Comparison of ENCODE assay signal across 8 cellular contexts in the genomic region with DNA sequence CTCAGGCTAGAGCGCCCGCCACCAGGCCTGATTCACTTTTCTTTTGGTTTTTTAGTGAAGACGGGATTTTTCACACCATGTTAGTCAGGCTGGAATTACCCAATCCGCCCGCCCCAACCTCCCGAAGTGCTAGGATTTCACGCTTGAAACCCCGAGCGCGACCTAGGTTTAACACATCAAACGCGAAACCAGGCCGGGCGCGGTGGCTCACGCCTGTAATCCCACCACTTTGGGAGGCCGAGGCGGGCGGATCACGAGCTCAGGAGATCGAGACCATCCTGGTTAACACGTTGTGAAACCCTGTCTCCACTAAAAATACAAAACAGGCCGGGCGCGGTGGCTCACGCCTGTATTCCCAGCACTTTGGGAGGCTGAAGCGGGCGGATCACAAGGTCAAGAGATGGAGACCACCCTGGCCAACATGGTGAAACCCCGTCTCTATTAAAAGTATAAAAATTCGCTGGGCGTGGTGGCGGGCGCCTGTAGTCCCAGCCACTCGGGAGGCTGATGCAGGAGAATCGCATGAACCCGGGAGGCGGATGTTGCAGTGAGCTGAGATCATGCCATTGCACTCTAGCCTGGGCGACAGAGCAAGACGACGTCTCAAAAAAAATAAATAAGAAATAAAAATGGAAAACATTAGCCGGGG. TPM values are rescaled to one million over a fixed set of nuclear protein-coding genes. Genes with fewer than 3 reads are reported as not detected.
DNase-seq lines count a peak whose midpoint lies in the region; ATAC-seq, FAIRE-seq and TF ChIP-seq lines count a peak whose summit lies in the region.
"Not testable (repeated sequence)": the region's sequence is repeated elsewhere in the genome, so short reads cannot be mapped to it uniquely, and the experiment has no call there.

No MANE protein-coding gene starts in this region.

- H3K4me2 ChIP-seq in endothelial cell of umbilical vein (ENCODE audit: insufficient read depth, low read length), result peak overlapping the region; percentile 89

- H3K79me2 ChIP-seq in endothelial cell of umbilical vein (ENCODE audit: control insufficient read depth, insufficient read depth, low read length), result peaks cover 25% of the 10 kb centered on the region

- H3K9me3 ChIP-seq in SJCRH30 (replicated peaks); endothelial cell of umbilical vein (replicated peaks; ENCODE audit: control insufficient read depth, insufficient read depth, low read length); lung (ENCODE audit: control insufficient read depth in 2 of 2, insufficient read depth in 1 of 2, low read length in 1 of 2): not testable (repeated sequence)

- H3K4me3 ChIP-seq in SJCRH30, result peak overlapping the region; percentile 92
- H3K4me3 ChIP-seq in endothelial cell of umbilical vein (replicated peaks in 1 of 3; ENCODE audit: insufficient read depth in 1 of 3, low read depth in 1 of 3, low read length in 3 of 3), result peak overlapping the region; percentile 24 to 90 (median 84)
- not testable (repeated sequence) for H3K4me3 ChIP-seq in lung

- H3K36me3 Mint-ChIP-seq in activated T-cell treated with anti-CD3 and anti-CD28 coated beads, Interleukin-2, amount 50 U/mL, for 72 hours (ENCODE audit: insufficient read depth in 2 of 2), result peaks cover 7 to 11% of the 10 kb centered on the region in 2 donors

- TF ChIP-seq POLR2A in endothelial cell of umbilical vein (IDR thresholded peaks at IDR 0.05; ENCODE audit: low read depth, low read length), result not testable (repeated sequence)

- 0 to 1% methylated on average over 41 of the region's 41 CpGs for WGBS in lung, 2 donors

- H3K9me1 ChIP-seq in endothelial cell of umbilical vein (replicated peaks; ENCODE audit: control insufficient read depth, extremely low read depth, insufficient read depth, low read length), result not testable (repeated sequence)

- peak; percentile 4 for ATAC-seq in GM19023 (IDR thresholded peaks at IDR 0.05; ENCODE audit: unreplicated experiment)
- ATAC-seq in activated T-cell treated with anti-CD3 and anti-CD28 coated beads, Interleukin-2, amount 50 U/mL, for 72 hours (replicated peaks in 1 of 2), result peak; percentile 43 to 52
- ATAC-seq in lung (ENCODE audit: insufficient read depth, low FRiP score), result not testable (repeated sequence)

- POLR2A ChIA-PET in endothelial cell of umbilical vein (lab: Charles Lee), result interaction anchor here (0.6 to 3.4 kb wide), 56 partner anchors 9 to 840 kb away, joined by 3 to 186 read pairs (median 4); a partner anchor contains a TSS

- TF ChIP-seq CTCF in endothelial cell of umbilical vein (IDR thresholded peaks at IDR 0.05; ENCODE audit: extremely low read depth in 1 of 2, insufficient read depth in 1 of 2, low read depth in 1 of 2, low read length in 2 of 2); lung (IDR thresholded peaks at IDR 0.05; ENCODE audit: control extremely low read depth, extremely low read depth): not testable (repeated sequence)

- H3K4me1 Mint-ChIP-seq in activated T-cell treated with anti-CD3 and anti-CD28 coated beads, Interleukin-2, amount 50 U/mL, for 72 hours (ENCODE audit: low read depth), result peaks cover 42% of the 10 kb centered on the region

- BruUV-seq in endothelial cell of umbilical vein (replicated peaks; lab: Mats Ljungman, UMichigan), result not testable (repeated sequence)

- not testable (repeated sequence) for H3K4me1 ChIP-seq in SJCRH30; endothelial cell of umbilical vein (ENCODE audit: control insufficient read depth, extremely low read depth, insufficient read depth, low read length); lung (ENCODE audit: control insufficient read depth in 2 of 2, insufficient read depth in 2 of 2, low read length in 2 of 2)

- peak overlapping the region; percentile 79 for H3K9ac ChIP-seq in endothelial cell of umbilical vein (replicated peaks; ENCODE audit: extremely low read depth, insufficient read depth, low read length)

- not testable (repeated sequence) for FAIRE-seq in endothelial cell of umbilical vein (lab: Jason Lieb, UNC)

- not testable (repeated sequence) for H3K4me3 Mint-ChIP-seq in activated T-cell treated with anti-CD3 and anti-CD28 coated beads, Interleukin-2, amount 50 U/mL, for 72 hours

- intact Hi-C loops in endothelial cell of umbilical vein (cut with micrococcal nuclease), result loop anchor here (1.0 to 5.0 kb wide), 5 partner anchors 9 to 289 kb away; a partner anchor contains a TSS

- H3K27me3 Mint-ChIP-seq in activated T-cell treated with anti-CD3 and anti-CD28 coated beads, Interleukin-2, amount 50 U/mL, for 72 hours (ENCODE audit: low read depth), result not testable (repeated sequence)

- CTCF ChIA-PET in endothelial cell of umbilical vein (lab: Charles Lee), result interaction anchor here (1.0 to 3.0 kb wide), 3 partner anchors 41 to 446 kb away, joined by 5 to 27 read pairs (median 7); a partner anchor contains a TSS

- not testable (repeated sequence) for H3K27ac Mint-ChIP-seq in activated T-cell treated with anti-CD3 and anti-CD28 coated beads, Interleukin-2, amount 50 U/mL, for 72 hours

- H3K9me3 Mint-ChIP-seq in activated T-cell treated with anti-CD3 and anti-CD28 coated beads, Interleukin-2, amount 50 U/mL, for 72 hours, result not testable (repeated sequence)

- DNase-seq in A172 (ENCODE audit: low spot score), result peak; percentile 22
- DNase-seq in MV-4-11 (lab: John Stamatoyannopoulos, UW), result peak; percentile 75
- DNase-seq in SJCRH30, result peak; percentile 85 to 89
- DNase-seq in activated T-cell treated with anti-CD3 and anti-CD28 coated beads, Interleukin-2, amount 50 U/mL, for 72 hours, result peak; percentile 92 to 96
- not testable (repeated sequence) for DNase-seq in endothelial cell of umbilical vein (ENCODE audit: low read depth, low spot score)
- peak; percentile 64 for DNase-seq in lung (ENCODE audit: low spot score)
- peak; percentile 90 for DNase-seq in stimulated activated CD4-positive, alpha-beta T cell treated with anti-CD3 and anti-CD28 coated beads, Interleukin-15, amount 100 ng/mL, for 24 hours

- H4K20me1 ChIP-seq in endothelial cell of umbilical vein (replicated peaks; ENCODE audit: control insufficient read depth, extremely low read depth, insufficient read depth, low read length), result not testable (repeated sequence)

- H3K27ac ChIP-seq in SJCRH30, result peak overlapping the region; percentile 99
- H3K27ac ChIP-seq in endothelial cell of umbilical vein (ENCODE audit: insufficient read depth, low read depth, low read length), result peak overlapping the region; percentile 74
- H3K27ac ChIP-seq in lung (ENCODE audit: low read depth in 1 of 2, low read length in 1 of 2), result peak overlapping the region; percentile 90 to 97

- H2AFZ ChIP-seq in endothelial cell of umbilical vein (ENCODE audit: low read depth, low read length), result peak overlapping the region; percentile 19

- not testable (repeated sequence) for H3K36me3 ChIP-seq in SJCRH30; endothelial cell of umbilical vein (ENCODE audit: control insufficient read depth in 2 of 2, extremely low read depth in 1 of 2, insufficient read depth in 2 of 2, low read length in 2 of 2); lung (ENCODE audit: control insufficient read depth in 2 of 2, insufficient read depth in 2 of 2, low read length in 2 of 2)

- H3K27me3 ChIP-seq in SJCRH30; endothelial cell of umbilical vein (ENCODE audit: control insufficient read depth in 2 of 2, insufficient read depth in 2 of 2, low read length in 2 of 2); lung (ENCODE audit: control insufficient read depth, insufficient read depth): not testable (repeated sequence)

- dilution Hi-C loops in endothelial cell of umbilical vein (cut with MboI; ENCODE audit: extremely low pct_ligation_motif_present, low sequenced_read_pairs), result not testable (repeated sequence)

RNA-seq across cellular contexts. Expression of a gene that starts 1.4 kb away (rescaled TPM):
- 92.4 and 104 TPM in 2 replicates for total RNA-seq in A172 (2014; rRNA removed; shearing (Covaris generic))
- total RNA-seq in SJCRH30 (2014; rRNA removed; shearing (Covaris generic)), result 46.7 and 50.4 TPM in 2 replicates
- total RNA-seq in activated T-cell treated with anti-CD3 and anti-CD28 coated beads, Interleukin-2, amount 50 U/mL, for 72 hours, result 100 to 1,000 TPM; 101 to 104 TPM
- 51.7 and 51.8 TPM in 2 replicates for total RNA-seq in endothelial cell of umbilical vein
- polyA plus RNA-seq in endothelial cell of umbilical vein, result 44.7 and 44.8 TPM in 2 replicates
- polyA plus RNA-seq in endothelial cell of umbilical vein (2011; cell fraction: cytosol; rRNA removed), result 42.0 and 42.4 TPM in 2 replicates
- polyA plus RNA-seq in endothelial cell of umbilical vein (2011; cell fraction: nucleus; rRNA removed), result 86.8 and 87.9 TPM in 2 replicates
- polyA plus RNA-seq in endothelial cell of umbilical vein (2012), result 41.8 and 42.0 TPM in 2 replicates
- polyA minus RNA-seq in endothelial cell of umbilical vein, result 72.7 and 87.6 TPM in 2 replicates
- polyA minus RNA-seq in endothelial cell of umbilical vein (2011; cell fraction: cytosol; rRNA and poly(A)+ RNA removed), result 87.2 TPM
- 97.3 and 116 TPM in 2 replicates for polyA minus RNA-seq in endothelial cell of umbilical vein (2011; cell fraction: nucleus; rRNA and poly(A)+ RNA removed)
- total RNA-seq in lung, result 10 to 100 TPM; 26.2 to 41.4 TPM
- polyA plus RNA-seq in lung, result 10 to 100 TPM; 42.5 to 64.1 TPM

RNA-seq across cellular contexts. Expression of a gene that starts 8.2 kb away (rescaled TPM):
- total RNA-seq in A172 (2014; rRNA removed; shearing (Covaris generic)), result not detected in 2 replicates
- not detected in 2 replicates for total RNA-seq in SJCRH30 (2014; rRNA removed; shearing (Covaris generic))
- 1 to 10 TPM in 1 of 2 donors, under 1 TPM in 1; 0.77 to 1.5 TPM for total RNA-seq in activated T-cell treated with anti-CD3 and anti-CD28 coated beads, Interleukin-2, amount 50 U/mL, for 72 hours
- not detected in 2 replicates for total RNA-seq in endothelial cell of umbilical vein
- polyA plus RNA-seq in endothelial cell of umbilical vein, result not detected in 2 replicates
- polyA plus RNA-seq in endothelial cell of umbilical vein (2011; cell fraction: cytosol; rRNA removed), result not detected in 2 replicates
- polyA plus RNA-seq in endothelial cell of umbilical vein (2011; cell fraction: nucleus; rRNA removed), result not detected in 2 replicates
- not detected in 2 replicates for polyA plus RNA-seq in endothelial cell of umbilical vein (2012)
- not detected in 2 replicates for polyA minus RNA-seq in endothelial cell of umbilical vein
- not detected for polyA minus RNA-seq in endothelial cell of umbilical vein (2011; cell fraction: cytosol; rRNA and poly(A)+ RNA removed)
- polyA minus RNA-seq in endothelial cell of umbilical vein (2011; cell fraction: nucleus; rRNA and poly(A)+ RNA removed), result not detected in 2 replicates
- not detected for total RNA-seq in lung
- not detected for polyA plus RNA-seq in lung

RNA-seq across cellular contexts. Expression of a gene that starts 9.0 kb away (rescaled TPM):
- 28.0 and 33.8 TPM in 2 replicates for total RNA-seq in A172 (2014; rRNA removed; shearing (Covaris generic))
- 22.7 and 27.5 TPM in 2 replicates for total RNA-seq in SJCRH30 (2014; rRNA removed; shearing (Covaris generic))
- 10 to 100 TPM; 53.9 to 70.1 TPM for total RNA-seq in activated T-cell treated with anti-CD3 and anti-CD28 coated beads, Interleukin-2, amount 50 U/mL, for 72 hours
- total RNA-seq in endothelial cell of umbilical vein (41.3 and 42.8 TPM in 2 replicates), lung (10 to 100 TPM; 38.7 to 47.6 TPM)
- polyA plus RNA-seq in endothelial cell of umbilical vein (46.4 and 50.7 TPM in 2 replicates), lung (10 to 100 TPM; 19.8 to 36.6 TPM)
- polyA plus RNA-seq in endothelial cell of umbilical vein (2011; cell fraction: cytosol; rRNA removed), result 42.9 and 45.1 TPM in 2 replicates
- 42.6 and 48.9 TPM in 2 replicates for polyA plus RNA-seq in endothelial cell of umbilical vein (2011; cell fraction: nucleus; rRNA removed)
- polyA plus RNA-seq in endothelial cell of umbilical vein (2012), result 36.1 and 49.4 TPM in 2 replicates
- 59.2 and 65.6 TPM in 2 replicates for polyA minus RNA-seq in endothelial cell of umbilical vein
- polyA minus RNA-seq in endothelial cell of umbilical vein (2011; cell fraction: cytosol; rRNA and poly(A)+ RNA removed), result 35.4 TPM
- 26.8 and 30.0 TPM in 2 replicates for polyA minus RNA-seq in endothelial cell of umbilical vein (2011; cell fraction: nucleus; rRNA and poly(A)+ RNA removed)

RNA-seq across cellular contexts. Expression of a gene that starts 35.6 kb away (rescaled TPM):
- total RNA-seq in A172 (2014; rRNA removed; shearing (Covaris generic)), result 25.9 and 30.0 TPM in 2 replicates
- total RNA-seq in SJCRH30 (2014; rRNA removed; shearing (Covaris generic)), result 56.4 and 59.3 TPM in 2 replicates
- 100 to 1,000 TPM; 117 to 131 TPM for total RNA-seq in activated T-cell treated with anti-CD3 and anti-CD28 coated beads, Interleukin-2, amount 50 U/mL, for 72 hours
- total RNA-seq in endothelial cell of umbilical vein (71.4 and 74.4 TPM in 2 replicates), lung (10 to 100 TPM; 62.6 to 89.4 TPM)
- polyA plus RNA-seq in endothelial cell of umbilical vein (99.8 and 101 TPM in 2 replicates), lung (10 to 100 TPM; 68.4 to 82.5 TPM)
- 75.1 and 78.1 TPM in 2 replicates for polyA plus RNA-seq in endothelial cell of umbilical vein (2011; cell fraction: cytosol; rRNA removed)
- polyA plus RNA-seq in endothelial cell of umbilical vein (2011; cell fraction: nucleus; rRNA removed), result 336 and 463 TPM in 2 replicates
- polyA plus RNA-seq in endothelial cell of umbilical vein (2012), result 61.2 and 75.7 TPM in 2 replicates
- polyA minus RNA-seq in endothelial cell of umbilical vein, result 75.9 and 84.3 TPM in 2 replicates
- 39.1 TPM for polyA minus RNA-seq in endothelial cell of umbilical vein (2011; cell fraction: cytosol; rRNA and poly(A)+ RNA removed)
- polyA minus RNA-seq in endothelial cell of umbilical vein (2011; cell fraction: nucleus; rRNA and poly(A)+ RNA removed), result 67.6 and 94.2 TPM in 2 replicates

RNA-seq across cellular contexts. Expression of a gene that starts 39.9 kb away (rescaled TPM):
- total RNA-seq in A172 (2014; rRNA removed; shearing (Covaris generic)), result 198 and 207 TPM in 2 replicates
- total RNA-seq in SJCRH30 (2014; rRNA removed; shearing (Covaris generic)), result 106 and 109 TPM in 2 replicates
- 100 to 1,000 TPM; 730 to 898 TPM for total RNA-seq in activated T-cell treated with anti-CD3 and anti-CD28 coated beads, Interleukin-2, amount 50 U/mL, for 72 hours
- 190 and 208 TPM in 2 replicates for total RNA-seq in endothelial cell of umbilical vein
- 337 and 344 TPM in 2 replicates for polyA plus RNA-seq in endothelial cell of umbilical vein
- 198 and 221 TPM in 2 replicates for polyA plus RNA-seq in endothelial cell of umbilical vein (2011; cell fraction: cytosol; rRNA removed)
- 576 and 592 TPM in 2 replicates for polyA plus RNA-seq in endothelial cell of umbilical vein (2011; cell fraction: nucleus; rRNA removed)
- 149 and 184 TPM in 2 replicates for polyA plus RNA-seq in endothelial cell of umbilical vein (2012)
- polyA minus RNA-seq in endothelial cell of umbilical vein, result 194 and 205 TPM in 2 replicates
- 579 TPM for polyA minus RNA-seq in endothelial cell of umbilical vein (2011; cell fraction: cytosol; rRNA and poly(A)+ RNA removed)
- 229 and 240 TPM in 2 replicates for polyA minus RNA-seq in endothelial cell of umbilical vein (2011; cell fraction: nucleus; rRNA and poly(A)+ RNA removed)
- 100 to 1,000 TPM; 151 to 249 TPM for total RNA-seq in lung
- polyA plus RNA-seq in lung, result 100 to 1,000 TPM; 173 to 265 TPM
